In genomic region chr4:26838055-26838842, GRCh38 we compare ENCODE assay signal across 1 cellular context.
TF ChIP-seq lines count a peak whose summit lies in the region.

No MANE protein-coding gene starts in this region.

TF ChIP-seq in H1, 55 proteins besides CTCF, POLR2A, EP300 and RAD21:
- TF ChIP-seq NANOG (IDR thresholded peaks at IDR 0.05; ENCODE audit: insufficient read depth, low read depth, low read length, poor library complexity, severe bottlenecking) (no peak), SP4 (IDR thresholded peaks at IDR 0.05; ENCODE audit: low read length) (no peak), RNF2 (IDR thresholded peaks at IDR 0.05; ENCODE audit: borderline replicate concordance, low read depth, low read length, missing control alignments, poor library complexity, severe bottlenecking) (no peak), ZNF274 (IDR thresholded peaks at IDR 0.05; ENCODE audit: borderline replicate concordance, extremely low read depth, low read length) (no peak), RFX5 (IDR thresholded peaks at IDR 0.05; ENCODE audit: borderline replicate concordance, low read depth, low read length) (no peak), RBBP5 (IDR thresholded peaks at IDR 0.05; ENCODE audit: borderline replicate concordance, low read depth, low read length) (no peak), CHD1 (IDR thresholded peaks at IDR 0.05; ENCODE audit: low read depth, low read length) (no peak), TAF7 (optimal IDR thresholded peaks at IDR 0.05; ENCODE audit: borderline replicate concordance, low read depth, low read length) (no peak), RXRA (IDR thresholded peaks at IDR 0.05; ENCODE audit: insufficient read depth, low read depth, low read length) (no peak), ATF2 (IDR thresholded peaks at IDR 0.05; ENCODE audit: low read length) (no peak), CTBP2 (IDR thresholded peaks at IDR 0.05; ENCODE audit: borderline replicate concordance, insufficient read depth, insufficient read length, low read length) (no peak), JUN (IDR thresholded peaks at IDR 0.05; ENCODE audit: low read depth, low read length) (no peak), CBX8 (IDR thresholded peaks at IDR 0.05; ENCODE audit: borderline replicate concordance, low read depth, low read length) (no peak), POLR2AphosphoS5 (IDR thresholded peaks at IDR 0.05; ENCODE audit: low read depth, low read length) (no peak), SIX5 (IDR thresholded peaks at IDR 0.05; ENCODE audit: low read depth, low read length) (no peak), SUZ12 (IDR thresholded peaks at IDR 0.05; ENCODE audit: low read length) (no peak), EGR1 (IDR thresholded peaks at IDR 0.05; ENCODE audit: borderline replicate concordance, low read depth, low read length) (no peak), FOSL1 (IDR thresholded peaks at IDR 0.05; ENCODE audit: insufficient read depth, low read depth, low read length) (no peak), MAFK (IDR thresholded peaks at IDR 0.05; ENCODE audit: low read depth, low read length) (no peak)
